In the genomic region with DNA sequence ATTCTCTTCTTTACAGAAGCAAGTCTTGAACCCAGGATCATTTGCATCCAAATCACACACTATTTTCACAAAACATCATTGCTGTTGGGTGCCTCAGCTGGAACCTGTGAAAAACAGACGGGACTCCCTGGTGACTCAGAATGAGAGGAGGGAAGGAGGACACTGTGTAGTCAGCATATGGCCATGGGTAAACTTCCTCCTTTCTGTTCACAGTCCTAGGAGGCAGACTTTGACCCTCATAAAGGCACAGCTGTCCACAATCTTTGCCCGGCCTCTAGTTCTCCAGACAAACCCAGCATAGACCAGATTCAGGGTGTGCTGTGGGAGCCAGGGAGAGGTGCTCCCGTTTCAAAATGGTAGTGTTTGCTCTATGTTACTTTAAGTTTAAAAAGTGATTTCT, we compare ENCODE assay signal across 8 cellular contexts.
A peak's percentile ranks its signal among the peaks of the same experiment; 100 is the strongest.
DNase-seq lines count a peak whose midpoint lies in the region; ATAC-seq, FAIRE-seq and TF ChIP-seq lines count a peak whose summit lies in the region.

No MANE protein-coding gene starts in this region.

- H3K27ac ChIP-seq in VCaP (peak overlapping the region; percentile 47; the same call in 1 of the 2 replicates), ascending aorta (no peak overlapping the region)

- peak overlapping the region; percentile 85 for H3K27ac Mint-ChIP-seq in progenitor cell of endocrine pancreas
- no peak overlapping the region for H3K27ac Mint-ChIP-seq in activated T-helper 2 cell treated with anti-CD3 and anti-CD28 coated beads, Interferon-gamma antibody, Interleukin-2, Interleukin-4, amounts not matched to agents 10 μg/mL and 5 μg/mL and 100 μg/mL, durations not matched to agents 14 hours and 24 hours and 36 hours

- no peaks in the 10 kb centered on the region for H3K36me3 Mint-ChIP-seq in progenitor cell of endocrine pancreas (ENCODE audit: insufficient read depth)
- H3K36me3 Mint-ChIP-seq in activated T-helper 2 cell treated with anti-CD3 and anti-CD28 coated beads, Interferon-gamma antibody, Interleukin-2, Interleukin-4, amounts not matched to agents 10 μg/mL and 5 μg/mL and 100 μg/mL, durations not matched to agents 14 hours and 24 hours and 36 hours (ENCODE audit: low read depth): no peaks in the 10 kb centered on the region

- no peaks in the 10 kb centered on the region for H3K27me3 Mint-ChIP-seq in progenitor cell of endocrine pancreas
- peaks cover 19% of the 10 kb centered on the region for H3K27me3 Mint-ChIP-seq in activated T-helper 2 cell treated with anti-CD3 and anti-CD28 coated beads, Interferon-gamma antibody, Interleukin-2, Interleukin-4, amounts not matched to agents 10 μg/mL and 5 μg/mL and 100 μg/mL, durations not matched to agents 14 hours and 24 hours and 36 hours (ENCODE audit: low read depth)

- H3K4me1 ChIP-seq in ascending aorta: peaks cover 0 to under 1% of the 10 kb centered on the region in 2 donors

- H3K27me3 ChIP-seq in ascending aorta: no peaks in the 10 kb centered on the region

- no peaks in the 10 kb centered on the region for H3K9me3 ChIP-seq in ascending aorta

- intact Hi-C loops in activated T-helper 2 cell treated with anti-CD3 and anti-CD28 coated beads, Interferon-gamma antibody, Interleukin-2, Interleukin-4, amounts not matched to agents 10 μg/mL and 5 μg/mL and 100 μg/mL, durations not matched to agents 14 hours and 24 hours and 36 hours (cut with micrococcal nuclease): no loop called here
- intact Hi-C loops in ascending aorta (cut with DNase I): loop anchor here (10.0 kb wide), 1 partner anchor 114 kb away; no protein-coding TSS in a partner anchor

- FAIRE-seq in GM19239 (lab: Jason Lieb, UNC): peak; percentile 94

- TF ChIP-seq CTCF in VCaP (conservative IDR thresholded peaks at IDR 0.05) (no peak), progenitor cell of endocrine pancreas (IDR thresholded peaks at IDR 0.05; ENCODE audit: unreplicated experiment) (no peak), ascending aorta (IDR thresholded peaks at IDR 0.05) (no peak)

- peak; percentile 46 for DNase-seq in A172 (ENCODE audit: low spot score)
- peak; percentile 9 for DNase-seq in GM19239 (ENCODE audit: insufficient read length, low spot score)
- no peak for DNase-seq in progenitor cell of endocrine pancreas (ENCODE audit: low spot score, unreplicated experiment)
- no peak for DNase-seq in ecto neural progenitor cell (ENCODE audit: low spot score)
- no peak for DNase-seq in activated T-helper 2 cell treated with anti-CD3 and anti-CD28 coated beads, Interferon-gamma antibody, Interleukin-2, Interleukin-4, amounts not matched to agents 10 μg/mL and 5 μg/mL and 100 μg/mL, durations not matched to agents 14 hours and 24 hours and 36 hours (ENCODE audit: low spot score)
- DNase-seq in ascending aorta (ENCODE audit: low spot score in 2 of 2): no peak

- peak; percentile 88 for ATAC-seq in HG03103 (IDR thresholded peaks at IDR 0.05; ENCODE audit: low read depth, unreplicated experiment)

- no peaks in the 10 kb centered on the region for H3K9me3 Mint-ChIP-seq in progenitor cell of endocrine pancreas (ENCODE audit: low read depth)
- no peaks in the 10 kb centered on the region for H3K9me3 Mint-ChIP-seq in activated T-helper 2 cell treated with anti-CD3 and anti-CD28 coated beads, Interferon-gamma antibody, Interleukin-2, Interleukin-4, amounts not matched to agents 10 μg/mL and 5 μg/mL and 100 μg/mL, durations not matched to agents 14 hours and 24 hours and 36 hours

- peaks cover 18% of the 10 kb centered on the region for H3K4me1 Mint-ChIP-seq in progenitor cell of endocrine pancreas (ENCODE audit: low read depth)
- H3K4me1 Mint-ChIP-seq in activated T-helper 2 cell treated with anti-CD3 and anti-CD28 coated beads, Interferon-gamma antibody, Interleukin-2, Interleukin-4, amounts not matched to agents 10 μg/mL and 5 μg/mL and 100 μg/mL, durations not matched to agents 14 hours and 24 hours and 36 hours (ENCODE audit: low read depth): peaks cover 4% of the 10 kb centered on the region

- no peaks in the 10 kb centered on the region for H3K36me3 ChIP-seq in ascending aorta

- H3K4me3 Mint-ChIP-seq in progenitor cell of endocrine pancreas (ENCODE audit: low read depth): no peak overlapping the region
- H3K4me3 Mint-ChIP-seq in activated T-helper 2 cell treated with anti-CD3 and anti-CD28 coated beads, Interferon-gamma antibody, Interleukin-2, Interleukin-4, amounts not matched to agents 10 μg/mL and 5 μg/mL and 100 μg/mL, durations not matched to agents 14 hours and 24 hours and 36 hours (ENCODE audit: low read depth): no peak overlapping the region

- H3K4me3 ChIP-seq in ascending aorta: no peak overlapping the region

Comparison
In these comparisons a context has a peak if more than half of its experiments do, and no peak if none do; other contexts are left out.
1. DNase-seq: peak in A172 (single experiment) and GM19239 (single experiment); none in progenitor cell of endocrine pancreas (single experiment), ecto neural progenitor cell (single experiment), activated T-helper 2 cell treated with anti-CD3 and anti-CD28 coated beads, Interferon-gamma antibody, Interleukin-2, Interleukin-4, amounts not matched to agents 10 μg/mL and 5 μg/mL and 100 μg/mL, durations not matched to agents 14 hours and 24 hours and 36 hours (single experiment) and ascending aorta (0 of 2).